In the genomic region with DNA sequence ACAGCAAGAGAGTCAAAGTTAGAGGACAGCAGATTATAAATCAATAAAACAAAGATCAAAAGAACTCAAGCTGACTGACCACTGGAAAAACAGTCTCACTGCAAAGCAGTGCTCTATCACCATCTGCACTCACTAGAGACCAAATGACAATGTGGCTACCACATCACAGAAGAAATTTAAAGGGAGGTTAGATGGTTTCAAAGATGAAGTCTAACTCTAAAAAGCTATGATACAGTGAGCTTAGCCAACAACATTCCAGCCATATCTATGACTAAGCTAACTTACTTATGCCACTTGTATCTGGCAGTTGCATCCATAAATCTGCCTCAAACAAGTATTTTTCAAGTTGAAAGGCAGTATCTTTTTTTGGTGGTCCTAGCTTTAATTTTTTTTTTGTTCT, we compare ENCODE assay signal across 19 cellular contexts.
DNase-seq lines count a peak whose midpoint lies in the region; ATAC-seq, FAIRE-seq and TF ChIP-seq lines count a peak whose summit lies in the region.
"Had no signal": no experiment of that assay in that cellular context is flagged by ENCODE, and none has a peak within 500 bp of the region (broad histone marks: within the 10 kb centered on the region; RNA-seq: fewer than 3 reads in every experiment).

No MANE protein-coding gene starts in this region.

- no peaks in the 10 kb centered on the region for H3K9me3 Mint-ChIP-seq in HFFc6
- H3K9me3 Mint-ChIP-seq: CD4-positive, alpha-beta memory T cell; central memory CD8-positive, alpha-beta T cell; T-helper 1 cell treated with Interleukin-12 subunit alpha and Interleukin-12 subunit beta and Interleukin-4 antibody, amounts not matched to agents 30 μg/mL and 1 μg/mL, for 36 hours had no signal

- peak; percentile 75 for DNase-seq in HFFc6
- DNase-seq in astrocyte of the hippocampus (ENCODE audit: low read depth, low spot score): peak; percentile 61
- DNase-seq in glomerular visceral epithelial cell (ENCODE audit: extremely low spot score): peak; percentile 40
- peak; percentile 16 for DNase-seq in urothelium cell line (ENCODE audit: low spot score)
- DNase-seq in GM10266 (ENCODE audit: extremely low spot score): no peak
- DNase-seq in superior temporal gyrus (ENCODE audit: extremely low spot score): no peak
- DNase-seq: activated CD4-positive, CD25-positive, alpha-beta regulatory T cell treated with anti-CD3 and anti-CD28 coated beads, Interleukin-2, amount 50 U/mL, for 72 hours; activated naive CD4-positive, alpha-beta T cell treated with Interleukin-2 at 50 U/mL for 16 hours; CD4-positive, alpha-beta memory T cell; hypothalamus; NCI-H2081 treated with DMSO at 0.1 percent for 48 hours; NCI-H748 treated with DMSO at 0.1 percent for 48 hours had no signal

- no peak for TF ChIP-seq CTCF in HFFc6 (IDR thresholded peaks at IDR 0.05)
- no peak for TF ChIP-seq CTCF in GM10266 (IDR thresholded peaks at IDR 0.05; ENCODE audit: control insufficient read depth, insufficient read depth, low read depth, missing control alignments)

- peaks cover 84% of the 10 kb centered on the region for H3K4me1 Mint-ChIP-seq in HFFc6 (ENCODE audit: low read depth)
- H3K4me1 Mint-ChIP-seq: central memory CD8-positive, alpha-beta T cell had no signal

- peak overlapping the region; percentile 78 for H3K27ac Mint-ChIP-seq in HFFc6
- H3K27ac Mint-ChIP-seq: progenitor cell of endocrine pancreas; T-helper 1 cell treated with Interleukin-12 subunit alpha and Interleukin-12 subunit beta and Interleukin-4 antibody, amounts not matched to agents 30 μg/mL and 1 μg/mL, for 36 hours had no signal

- no peaks in the 10 kb centered on the region for H3K27me3 Mint-ChIP-seq in HFFc6 (ENCODE audit: insufficient read depth)
- H3K27me3 Mint-ChIP-seq: CD4-positive, alpha-beta memory T cell; central memory CD8-positive, alpha-beta T cell; progenitor cell of endocrine pancreas had no signal

- no peak for ATAC-seq in GM18511 (IDR thresholded peaks at IDR 0.05; ENCODE audit: unreplicated experiment)
- ATAC-seq: left lobe of liver had no signal

- H3K36me3 Mint-ChIP-seq in HFFc6 (ENCODE audit: low read depth): peaks cover 35% of the 10 kb centered on the region

- peak overlapping the region; percentile 26; the same call in 1 of the 2 replicates for H3K4me3 Mint-ChIP-seq in HFFc6
- H3K4me3 Mint-ChIP-seq: CD4-positive, alpha-beta memory T cell; central memory CD8-positive, alpha-beta T cell; T-helper 1 cell treated with Interleukin-12 subunit alpha and Interleukin-12 subunit beta and Interleukin-4 antibody, amounts not matched to agents 30 μg/mL and 1 μg/mL, for 36 hours had no signal

- no peak for FAIRE-seq in urothelium cell line (lab: Jason Lieb, UNC)
- FAIRE-seq: endothelial cell of umbilical vein, G401.6 had no signal

Comparison
In these comparisons a context has a peak if more than half of its experiments do, and no peak if none do; other contexts are left out.
1. DNase-seq: peak in HFFc6 (single experiment), astrocyte of the hippocampus (single experiment), glomerular visceral epithelial cell (single experiment) and urothelium cell line (single experiment); none in GM10266 (single experiment) and superior temporal gyrus (single experiment).